ENCODE assay signal across 9 cellular contexts in the genomic region with DNA sequence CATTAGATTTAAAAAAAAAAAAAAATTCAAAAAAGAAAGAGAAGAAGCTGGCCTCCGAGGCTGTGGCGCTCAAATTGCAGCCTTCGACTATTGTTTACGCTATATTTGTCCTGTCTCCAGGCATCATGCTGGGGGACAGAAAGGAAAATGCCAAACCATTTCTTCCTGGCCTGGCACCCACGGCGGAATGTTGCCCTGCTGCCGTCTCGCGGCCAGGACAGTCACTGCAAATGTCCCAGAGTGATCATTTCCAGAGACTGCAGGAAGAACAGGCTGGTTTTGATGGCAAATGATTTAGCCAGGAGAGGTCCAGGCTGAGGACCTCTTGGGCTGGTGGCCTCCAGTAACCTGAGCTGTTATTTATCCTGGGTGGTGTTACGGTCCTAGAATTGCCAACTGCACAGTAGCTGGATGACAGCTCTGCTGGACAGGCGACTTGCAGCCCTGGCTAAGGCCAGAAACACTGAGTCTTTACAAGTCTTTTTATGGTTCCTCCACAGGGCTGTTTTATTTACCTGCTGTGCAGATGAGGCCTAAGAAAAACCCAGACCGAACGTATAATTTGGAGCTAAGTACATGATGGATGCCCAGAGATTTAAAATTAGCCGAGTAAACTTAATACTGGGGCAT. TPM values are rescaled to one million over a fixed set of nuclear protein-coding genes. Genes with fewer than 3 reads are reported as not detected.
A peak's percentile ranks its signal among the peaks of the same experiment; 100 is the strongest.
DNase-seq lines count a peak whose midpoint lies in the region; ATAC-seq and TF ChIP-seq lines count a peak whose summit lies in the region.
"Had no signal": no experiment of that assay in that cellular context is flagged by ENCODE, and none has a peak within 500 bp of the region (broad histone marks: within the 10 kb centered on the region; RNA-seq: fewer than 3 reads in every experiment).

No MANE protein-coding gene starts in this region.

- H3K36me3 Mint-ChIP-seq in naive thymus-derived CD4-positive, alpha-beta T cell = no peaks in the 10 kb centered on the region
- H3K36me3 Mint-ChIP-seq: stimulated activated effector memory CD8-positive, alpha-beta T cell treated with anti-CD3 and anti-CD28 coated beads, Interleukin-12 subunit alpha, Interleukin-12 subunit beta, amount 100 ng/mL, for 72 hours had no signal

- no peaks in the 10 kb centered on the region for H3K36me3 ChIP-seq in naive thymus-derived CD4-positive, alpha-beta T cell (ENCODE audit: control insufficient read depth in 2 of 3, insufficient read depth in 3 of 3, low read length in 3 of 3)

- no peaks in the 10 kb centered on the region for H3K9me3 Mint-ChIP-seq in naive thymus-derived CD4-positive, alpha-beta T cell
- H3K9me3 Mint-ChIP-seq: stimulated activated effector memory CD8-positive, alpha-beta T cell treated with anti-CD3 and anti-CD28 coated beads, Interleukin-12 subunit alpha, Interleukin-12 subunit beta, amount 100 ng/mL, for 72 hours had no signal

- peaks cover 0 to 25% (median 13%) of the 10 kb centered on the region in 5 donors for H3K27me3 Mint-ChIP-seq in naive thymus-derived CD4-positive, alpha-beta T cell

- POLR2A ChIA-PET in naive thymus-derived CD4-positive, alpha-beta T cell (lab: Charles Lee) = no interaction called here

- ATAC-seq in SK-N-SH treated with all-trans-retinoic acid at 6 μM for 48 hours (peak; percentile 86), HG02763 (IDR thresholded peaks at IDR 0.05; ENCODE audit: unreplicated experiment) (no peak)
- ATAC-seq in naive thymus-derived CD4-positive, alpha-beta T cell = no peak
- ATAC-seq: stimulated activated effector memory CD8-positive, alpha-beta T cell treated with anti-CD3 and anti-CD28 coated beads, Interleukin-12 subunit alpha, Interleukin-12 subunit beta, amount 100 ng/mL, for 72 hours had no signal

- DNase-seq in ELF-1 (ENCODE audit: low read depth, low spot score) (peak; percentile 62), head of caudate nucleus (peak in 41 of 42 donors; percentile 37 to 84 (median 64)), posterior cingulate gyrus (peak; percentile 45 to 93 (median 63)), DMS114 treated with DMSO at 0.1 percent for 48 hours (lab: John Stamatoyannopoulos, UW; ENCODE audit: unreplicated experiment) (no peak)
- DNase-seq in naive thymus-derived CD4-positive, alpha-beta T cell = no peak
- no peak for DNase-seq in stimulated activated CD4-positive, alpha-beta T cell treated with anti-CD3 and anti-CD28 coated beads, Interleukin-2, amount 100 ng/mL, for 24 hours

- H3K4me1 Mint-ChIP-seq in naive thymus-derived CD4-positive, alpha-beta T cell = no peaks in the 10 kb centered on the region
- H3K4me1 Mint-ChIP-seq: stimulated activated effector memory CD8-positive, alpha-beta T cell treated with anti-CD3 and anti-CD28 coated beads, Interleukin-12 subunit alpha, Interleukin-12 subunit beta, amount 100 ng/mL, for 72 hours had no signal

- CTCF ChIA-PET in naive thymus-derived CD4-positive, alpha-beta T cell (lab: Charles Lee) = no interaction called here

- H3K27me3 ChIP-seq in naive thymus-derived CD4-positive, alpha-beta T cell (ENCODE audit: control insufficient read depth in 2 of 2, insufficient read depth in 2 of 2, low read length in 2 of 2) = no peaks in the 10 kb centered on the region

- no peaks in the 10 kb centered on the region for H3K9me3 ChIP-seq in naive thymus-derived CD4-positive, alpha-beta T cell (ENCODE audit: control insufficient read depth in 2 of 3, low read length in 3 of 3)

- H3K27ac Mint-ChIP-seq in naive thymus-derived CD4-positive, alpha-beta T cell = no peak overlapping the region
- H3K27ac Mint-ChIP-seq: stimulated activated effector memory CD8-positive, alpha-beta T cell treated with anti-CD3 and anti-CD28 coated beads, Interleukin-12 subunit alpha, Interleukin-12 subunit beta, amount 100 ng/mL, for 72 hours had no signal

- no peak overlapping the region for H3K4me3 ChIP-seq in naive thymus-derived CD4-positive, alpha-beta T cell (ENCODE audit: low read length)

- H3K27ac ChIP-seq in naive thymus-derived CD4-positive, alpha-beta T cell (ENCODE audit: low read depth, low read length) = no peak overlapping the region

- no peaks in the 10 kb centered on the region for H3K4me1 ChIP-seq in naive thymus-derived CD4-positive, alpha-beta T cell (ENCODE audit: control insufficient read depth in 2 of 2, insufficient read depth in 2 of 2, low read length in 2 of 2)

- intact Hi-C loops in head of caudate nucleus (cut with DNase I) = no loop called here
- intact Hi-C loops in posterior cingulate gyrus (cut with DNase I) = no loop called here
- intact Hi-C loops in naive thymus-derived CD4-positive, alpha-beta T cell (cut with micrococcal nuclease) = no loop called here

- H3K4me3 Mint-ChIP-seq in naive thymus-derived CD4-positive, alpha-beta T cell = no peak overlapping the region
- H3K4me3 Mint-ChIP-seq: stimulated activated effector memory CD8-positive, alpha-beta T cell treated with anti-CD3 and anti-CD28 coated beads, Interleukin-12 subunit alpha, Interleukin-12 subunit beta, amount 100 ng/mL, for 72 hours had no signal

TF ChIP-seq in SK-N-SH treated with all-trans-retinoic acid at 6 μM for 48 hours, 23 proteins besides CTCF, POLR2A, EP300 and RAD21:
- TF ChIP-seq TOX (CRISPR knock-in tag; IDR thresholded peaks at IDR 0.05; ENCODE audit: borderline replicate concordance) = no peak
- TF ChIP-seq ARNTL (CRISPR knock-in tag; IDR thresholded peaks at IDR 0.05; ENCODE audit: borderline replicate concordance, low read depth) = no peak
- TF ChIP-seq ZNF70 (CRISPR knock-in tag; IDR thresholded peaks at IDR 0.05) = no peak
- TF ChIP-seq, protein P1, sequence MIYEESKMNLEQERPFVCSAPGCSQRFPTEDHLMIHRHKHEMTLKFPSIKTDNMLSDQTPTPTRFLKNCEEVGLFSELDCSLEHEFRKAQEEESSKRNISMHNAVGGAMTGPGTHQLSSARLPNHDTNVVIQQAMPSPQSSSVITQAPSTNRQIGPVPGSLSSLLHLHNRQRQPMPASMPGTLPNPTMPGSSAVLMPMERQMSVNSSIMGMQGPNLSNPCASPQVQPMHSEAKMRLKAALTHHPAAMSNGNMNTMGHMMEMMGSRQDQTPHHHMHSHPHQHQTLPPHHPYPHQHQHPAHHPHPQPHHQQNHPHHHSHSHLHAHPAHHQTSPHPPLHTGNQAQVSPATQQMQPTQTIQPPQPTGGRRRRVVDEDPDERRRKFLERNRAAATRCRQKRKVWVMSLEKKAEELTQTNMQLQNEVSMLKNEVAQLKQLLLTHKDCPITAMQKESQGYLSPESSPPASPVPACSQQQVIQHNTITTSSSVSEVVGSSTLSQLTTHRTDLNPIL (CRISPR knock-in tag; IDR thresholded peaks at IDR 0.05; ENCODE audit: low read depth) = no peak
- TF ChIP-seq, protein P2, sequence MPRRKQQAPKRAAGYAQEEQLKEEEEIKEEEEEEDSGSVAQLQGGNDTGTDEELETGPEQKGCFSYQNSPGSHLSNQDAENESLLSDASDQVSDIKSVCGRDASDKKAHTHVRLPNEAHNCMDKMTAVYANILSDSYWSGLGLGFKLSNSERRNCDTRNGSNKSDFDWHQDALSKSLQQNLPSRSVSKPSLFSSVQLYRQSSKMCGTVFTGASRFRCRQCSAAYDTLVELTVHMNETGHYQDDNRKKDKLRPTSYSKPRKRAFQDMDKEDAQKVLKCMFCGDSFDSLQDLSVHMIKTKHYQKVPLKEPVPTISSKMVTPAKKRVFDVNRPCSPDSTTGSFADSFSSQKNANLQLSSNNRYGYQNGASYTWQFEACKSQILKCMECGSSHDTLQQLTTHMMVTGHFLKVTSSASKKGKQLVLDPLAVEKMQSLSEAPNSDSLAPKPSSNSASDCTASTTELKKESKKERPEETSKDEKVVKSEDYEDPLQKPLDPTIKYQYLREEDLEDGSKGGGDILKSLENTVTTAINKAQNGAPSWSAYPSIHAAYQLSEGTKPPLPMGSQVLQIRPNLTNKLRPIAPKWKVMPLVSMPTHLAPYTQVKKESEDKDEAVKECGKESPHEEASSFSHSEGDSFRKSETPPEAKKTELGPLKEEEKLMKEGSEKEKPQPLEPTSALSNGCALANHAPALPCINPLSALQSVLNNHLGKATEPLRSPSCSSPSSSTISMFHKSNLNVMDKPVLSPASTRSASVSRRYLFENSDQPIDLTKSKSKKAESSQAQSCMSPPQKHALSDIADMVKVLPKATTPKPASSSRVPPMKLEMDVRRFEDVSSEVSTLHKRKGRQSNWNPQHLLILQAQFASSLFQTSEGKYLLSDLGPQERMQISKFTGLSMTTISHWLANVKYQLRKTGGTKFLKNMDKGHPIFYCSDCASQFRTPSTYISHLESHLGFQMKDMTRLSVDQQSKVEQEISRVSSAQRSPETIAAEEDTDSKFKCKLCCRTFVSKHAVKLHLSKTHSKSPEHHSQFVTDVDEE (CRISPR knock-in tag; IDR thresholded peaks at IDR 0.05) = no peak
- TF ChIP-seq SNAI2 (CRISPR knock-in tag; IDR thresholded peaks at IDR 0.05) = no peak
- TF ChIP-seq ZNF8 (CRISPR knock-in tag; IDR thresholded peaks at IDR 0.05) = no peak
- TF ChIP-seq ISL1 (CRISPR knock-in tag; IDR thresholded peaks at IDR 0.05) = no peak
- no peak for TF ChIP-seq ESRRG (CRISPR knock-in tag; IDR thresholded peaks at IDR 0.05)
- TF ChIP-seq BACH2 (CRISPR knock-in tag; IDR thresholded peaks at IDR 0.05; ENCODE audit: borderline replicate concordance) = no peak
- TF ChIP-seq TCF4 (CRISPR knock-in tag; IDR thresholded peaks at IDR 0.05; ENCODE audit: borderline replicate concordance) = no peak
- TF ChIP-seq, protein P3, sequence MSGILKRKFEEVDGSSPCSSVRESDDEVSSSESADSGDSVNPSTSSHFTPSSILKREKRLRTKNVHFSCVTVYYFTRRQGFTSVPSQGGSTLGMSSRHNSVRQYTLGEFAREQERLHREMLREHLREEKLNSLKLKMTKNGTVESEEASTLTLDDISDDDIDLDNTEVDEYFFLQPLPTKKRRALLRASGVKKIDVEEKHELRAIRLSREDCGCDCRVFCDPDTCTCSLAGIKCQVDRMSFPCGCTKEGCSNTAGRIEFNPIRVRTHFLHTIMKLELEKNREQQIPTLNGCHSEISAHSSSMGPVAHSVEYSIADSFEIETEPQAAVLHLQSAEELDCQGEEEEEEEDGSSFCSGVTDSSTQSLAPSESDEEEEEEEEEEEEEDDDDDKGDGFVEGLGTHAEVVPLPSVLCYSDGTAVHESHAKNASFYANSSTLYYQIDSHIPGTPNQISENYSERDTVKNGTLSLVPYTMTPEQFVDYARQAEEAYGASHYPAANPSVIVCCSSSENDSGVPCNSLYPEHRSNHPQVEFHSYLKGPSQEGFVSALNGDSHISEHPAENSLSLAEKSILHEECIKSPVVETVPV (CRISPR knock-in tag; IDR thresholded peaks at IDR 0.05) = no peak
- TF ChIP-seq GLIS3 (CRISPR knock-in tag; IDR thresholded peaks at IDR 0.05) = no peak
- TF ChIP-seq ZFP30 (CRISPR knock-in tag; IDR thresholded peaks at IDR 0.05) = no peak

RNA-seq across cellular contexts. Expression of a gene that starts 30.2 kb away (rescaled TPM):
- total RNA-seq in naive thymus-derived CD4-positive, alpha-beta T cell = not detected
- polyA plus RNA-seq in naive thymus-derived CD4-positive, alpha-beta T cell = not detected

RNA-seq across cellular contexts. Expression of a gene that starts 39.6 kb away (rescaled TPM):
- under 1 TPM in 1 of 5 experiments, not detected in 4; 0.51 TPM for total RNA-seq in naive thymus-derived CD4-positive, alpha-beta T cell
- polyA plus RNA-seq in naive thymus-derived CD4-positive, alpha-beta T cell = not detected

Comparison
In these comparisons a context has a peak if more than half of its experiments do, and no peak if none do; other contexts are left out.
1. DNase-seq: peak in ELF-1 (single experiment), head of caudate nucleus (41 of 42) and posterior cingulate gyrus (10 of 10); none in DMS114 treated with DMSO at 0.1 percent for 48 hours (single experiment), naive thymus-derived CD4-positive, alpha-beta T cell (0 of 9) and stimulated activated CD4-positive, alpha-beta T cell treated with anti-CD3 and anti-CD28 coated beads, Interleukin-2, amount 100 ng/mL, for 24 hours (0 of 2).